In the genomic region with DNA sequence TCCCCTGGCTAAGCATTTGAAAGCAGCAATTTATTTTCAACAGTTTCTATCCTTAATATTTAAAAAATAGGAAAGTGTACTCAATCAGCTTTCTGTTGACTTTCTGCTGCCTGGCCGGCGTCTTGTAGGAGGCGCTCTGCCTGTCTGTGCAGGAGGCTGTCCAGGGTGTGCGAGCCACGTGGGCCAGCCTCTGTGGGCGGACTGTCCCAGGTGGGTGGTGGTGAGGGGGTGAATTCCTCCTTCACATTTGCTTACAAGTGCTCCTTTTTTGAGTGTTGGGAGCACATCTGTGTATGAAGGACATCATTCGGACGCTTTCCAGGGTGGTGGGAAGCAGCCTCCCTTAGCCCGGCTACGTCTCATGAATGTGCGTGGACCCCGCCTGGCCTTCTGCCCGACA, we compare ENCODE assay signal across 9 cellular contexts.
"Had no signal": no experiment of that assay in that cellular context is flagged by ENCODE, and none has a peak within 500 bp of the region (broad histone marks: within the 10 kb centered on the region; RNA-seq: fewer than 3 reads in every experiment).

No MANE protein-coding gene starts in this region.

- H3K27ac Mint-ChIP-seq: IgD-negative memory B cell had no signal

- ATAC-seq: HCT116, HepG2 had no signal

- H3K4me3 Mint-ChIP-seq: IgD-negative memory B cell had no signal

- DNase-seq: GM23248, GOT3, H7, KBM-7 had no signal

- H3K4me3 ChIP-seq: GM23248, HAP-1 had no signal

- H3K27ac ChIP-seq: GM23248, HL-60 had no signal

- H3K4me1 ChIP-seq: HAP-1 had no signal

- H3K27me3 Mint-ChIP-seq: IgD-negative memory B cell had no signal

- H3K36me3 ChIP-seq: HAP-1 had no signal
